ENCODE assay signal across 19 cellular contexts in the genomic region with DNA sequence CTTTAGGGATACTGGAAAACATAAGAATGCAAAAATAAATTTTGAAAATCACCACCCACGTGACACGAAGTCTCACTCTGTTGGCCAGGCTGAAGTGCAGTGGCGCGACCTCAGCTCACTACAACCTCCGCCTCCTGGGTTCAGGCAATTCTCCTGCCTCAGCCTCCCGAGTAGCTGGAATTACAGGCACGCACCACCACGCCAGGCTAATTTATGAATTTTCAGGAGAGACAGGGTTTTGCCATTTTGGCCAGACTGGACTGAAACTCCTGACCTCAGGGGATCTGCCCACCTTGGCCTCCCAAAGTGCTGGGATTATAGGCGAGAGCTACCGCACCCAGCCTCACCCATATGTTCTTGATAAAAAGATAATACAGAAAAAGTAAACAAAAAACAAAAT. TPM values are rescaled to one million over a fixed set of nuclear protein-coding genes. Genes with fewer than 3 reads are reported as not detected.
"Had no signal": no experiment of that assay in that cellular context is flagged by ENCODE, and none has a peak within 500 bp of the region (broad histone marks: within the 10 kb centered on the region; RNA-seq: fewer than 3 reads in every experiment).

No MANE protein-coding gene starts in this region.

RNA-seq across cellular contexts. Expression of a gene that starts 35.2 kb away (rescaled TPM):
- total RNA-seq: colonic mucosa, dermis microvascular lymphatic vessel endothelial cell, esophagus mucosa, esophagus squamous epithelium, gastrocnemius medialis, glomerular endothelial cell, heart right ventricle, kidney epithelial cell, left cardiac atrium, left lung, left ventricle myocardium superior, lower leg skin, lower lobe of right lung, lung microvascular endothelial cell, mesenteric fat pad, mesothelial cell of epicardium, mucosa of descending colon, myocyte had no signal
- polyA plus RNA-seq: heart right ventricle, keratinocyte had no signal
